In the genomic region with DNA sequence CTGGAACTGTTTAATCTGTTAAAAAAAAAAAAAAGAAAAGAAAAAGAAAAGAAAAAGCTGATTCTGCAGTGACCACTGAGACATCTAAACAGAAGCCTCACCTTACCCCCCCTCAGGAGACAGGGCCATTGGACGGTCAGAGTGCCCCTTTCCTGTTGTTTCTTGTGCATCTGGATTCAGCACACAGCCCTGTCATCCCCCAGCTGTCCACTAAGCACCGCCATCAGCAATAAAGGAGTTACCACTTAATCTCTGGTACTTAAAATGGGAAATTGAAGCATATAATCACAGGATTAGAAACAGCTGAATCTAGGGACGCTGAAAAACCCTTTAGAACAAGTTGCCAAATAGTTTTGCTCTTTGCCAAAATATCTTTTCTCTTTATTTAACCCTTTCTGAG, we compare ENCODE assay signal across 10 cellular contexts.
DNase-seq lines count a peak whose midpoint lies in the region; ATAC-seq, FAIRE-seq and TF ChIP-seq lines count a peak whose summit lies in the region.
"Had no signal": no experiment of that assay in that cellular context is flagged by ENCODE, and none has a peak within 500 bp of the region (broad histone marks: within the 10 kb centered on the region; RNA-seq: fewer than 3 reads in every experiment).

No MANE protein-coding gene starts in this region.

- H3K4me3 ChIP-seq in H1 (ENCODE audit: extremely low read depth in 1 of 4, insufficient read depth in 2 of 4, low read depth in 3 of 4, low read length in 4 of 4): no peak overlapping the region
- H3K4me3 ChIP-seq in pancreas: no peak overlapping the region

- DNase-seq in activated CD4-positive, alpha-beta T cell treated with anti-CD3 and anti-CD28 coated beads, Interleukin-2, amount 10 ng/mL, durations not matched to agents 24 days and 14 days: peak; percentile 53
- DNase-seq in activated CD4-positive, alpha-beta T cell treated with anti-CD3 and anti-CD28 coated beads, Interleukin-2, amount 50 U/mL, for 4 hours: no peak
- DNase-seq in NCI-H82 treated with DMSO at 0.1 percent for 48 hours (lab: John Stamatoyannopoulos, UW; ENCODE audit: unreplicated experiment) (peak; percentile 32), H1 (ENCODE audit: low read depth in 1 of 2, low spot score in 2 of 2) (no peak), pancreas (no peak)
- DNase-seq: activated naive CD8-positive, alpha-beta T cell treated with anti-CD3 and anti-CD28 coated beads, Interleukin-2, amount 10 ng/mL, durations not matched to agents 7 days and 5 days; NCI-H1930 had no signal

- H3K4me2 ChIP-seq in H1 (ENCODE audit: insufficient read depth in 1 of 2, low read depth in 2 of 2, low read length in 2 of 2): no peak overlapping the region

- H3K9me3 Mint-ChIP-seq in activated CD4-positive, alpha-beta T cell treated with anti-CD3 and anti-CD28 coated beads, Interleukin-2, amount 10 ng/mL, durations not matched to agents 24 days and 14 days: no peaks in the 10 kb centered on the region
- H3K9me3 Mint-ChIP-seq: activated naive CD8-positive, alpha-beta T cell treated with anti-CD3 and anti-CD28 coated beads, Interleukin-2, amount 10 ng/mL, durations not matched to agents 7 days and 5 days had no signal

- no peak overlapping the region for H3K56ac ChIP-seq in H1 (replicated peaks; ENCODE audit: insufficient read length, low read depth, low read length)

- POLR2A ChIA-PET in H1 (lab: Charles Lee; ENCODE audit: partially characterized antibody): no interaction called here

- no peak overlapping the region for H3K27ac Mint-ChIP-seq in activated CD4-positive, alpha-beta T cell treated with anti-CD3 and anti-CD28 coated beads, Interleukin-2, amount 10 ng/mL, durations not matched to agents 24 days and 14 days
- H3K27ac Mint-ChIP-seq: activated naive CD8-positive, alpha-beta T cell treated with anti-CD3 and anti-CD28 coated beads, Interleukin-2, amount 10 ng/mL, durations not matched to agents 7 days and 5 days had no signal

- H3K27me3 Mint-ChIP-seq in activated CD4-positive, alpha-beta T cell treated with anti-CD3 and anti-CD28 coated beads, Interleukin-2, amount 10 ng/mL, durations not matched to agents 24 days and 14 days: peaks cover 1% of the 10 kb centered on the region

- H3K14ac ChIP-seq in H1 (ENCODE audit: insufficient read length): no peak overlapping the region

- TF ChIP-seq CTCF in H1 (IDR thresholded peaks at IDR 0.05; ENCODE audit: control extremely low read depth in 1 of 3, insufficient read depth in 1 of 3, low read depth in 1 of 3, low read length in 3 of 3) (peak in 2 of 3 experiments; percentile 5 to 31; a peak in 2 of 4 replicates), pancreas (IDR thresholded peaks at IDR 0.05) (no peak)

- ATAC-seq in pancreas: peak in 3 of 4 donors; percentile 47 to 76 (median 54)
- ATAC-seq in GM21526 (IDR thresholded peaks at IDR 0.05; ENCODE audit: low FRiP score, unreplicated experiment): no peak
- no peak for ATAC-seq in HG02870 (IDR thresholded peaks at IDR 0.05; ENCODE audit: unreplicated experiment)
- ATAC-seq in HG03025 (IDR thresholded peaks at IDR 0.05; ENCODE audit: low FRiP score, unreplicated experiment): no peak

- no peak overlapping the region for H2AK5ac ChIP-seq in H1 (ENCODE audit: low read depth, low read length)

- H2AFZ ChIP-seq in H1 (ENCODE audit: low read length): no peak overlapping the region

- TF ChIP-seq RAD21 in H1 (IDR thresholded peaks at IDR 0.05 in 1 of 2, conservative IDR thresholded peaks at IDR 0.05 in 1 of 2; ENCODE audit: low read depth in 2 of 2, low read length in 2 of 2): 0 out of 4 replicates have a peak, but pooled peaks of 1 of the 2 experiments have one; percentile 14

- H2BK20ac ChIP-seq in H1 (ENCODE audit: low read length): no peak overlapping the region

- H3K36me3 ChIP-seq in H1 (ENCODE audit: control insufficient read depth in 2 of 4, insufficient read depth in 4 of 4, low read length in 3 of 4) (no peaks in the 10 kb centered on the region), pancreas (no peaks in the 10 kb centered on the region)

- H3K79me2 ChIP-seq in H1 (ENCODE audit: control insufficient read depth in 1 of 2, insufficient read depth in 2 of 2, low read length in 2 of 2): no peaks in the 10 kb centered on the region

- H3K18ac ChIP-seq in H1 (ENCODE audit: extremely low read depth, low read length): no peak overlapping the region

- no peak overlapping the region for H3K23ac ChIP-seq in H1 (ENCODE audit: insufficient read length)

- H3K4me1 ChIP-seq in H1 (replicated peaks in 1 of 4; ENCODE audit: control insufficient read depth in 3 of 4, insufficient read depth in 4 of 4, low read length in 3 of 4) (no peaks in the 10 kb centered on the region), pancreas (no peaks in the 10 kb centered on the region)

- H4K91ac ChIP-seq in H1 (replicated peaks; ENCODE audit: insufficient read length, low read length): no peak overlapping the region

- H3K9me3 ChIP-seq in H1 (ENCODE audit: insufficient read depth in 2 of 2, low read depth in 1 of 2, low read length in 1 of 2): no peaks in the 10 kb centered on the region; a peak in 1 of 4 replicates
- H3K9me3 ChIP-seq in pancreas: no peaks in the 10 kb centered on the region

- no peaks in the 10 kb centered on the region for H4K20me1 ChIP-seq in H1 (replicated peaks in 1 of 2; ENCODE audit: control insufficient read depth in 1 of 2, insufficient read depth in 2 of 2, low read length in 2 of 2)

- TF ChIP-seq EP300 in H1 (IDR thresholded peaks at IDR 0.05; ENCODE audit: borderline replicate concordance in 1 of 2, low read depth in 2 of 2, low read length in 2 of 2): no peak

- TF ChIP-seq POLR2A in H1 (IDR thresholded peaks at IDR 0.05; ENCODE audit: control extremely low read depth in 1 of 2, low read depth in 2 of 2, low read length in 2 of 2): no peak

- CTCF ChIA-PET in H1 (lab: Charles Lee; ENCODE audit: partially characterized antibody): interaction anchor here (0.7 to 1.0 kb wide), 2 partner anchors 18 to 135 kb away, joined by 3 read pairs; a partner anchor contains a TSS

- no peak overlapping the region for H3K4ac ChIP-seq in H1 (replicated peaks; ENCODE audit: insufficient read length, low read depth, low read length)

- H2BK15ac ChIP-seq in H1 (ENCODE audit: low read length): no peak overlapping the region

- no peak overlapping the region for H3K4me3 Mint-ChIP-seq in activated CD4-positive, alpha-beta T cell treated with anti-CD3 and anti-CD28 coated beads, Interleukin-2, amount 10 ng/mL, durations not matched to agents 24 days and 14 days
- H3K4me3 Mint-ChIP-seq: activated naive CD8-positive, alpha-beta T cell treated with anti-CD3 and anti-CD28 coated beads, Interleukin-2, amount 10 ng/mL, durations not matched to agents 7 days and 5 days had no signal

- FAIRE-seq in H1 (lab: Jason Lieb, UNC): no peak
- FAIRE-seq in pancreas (lab: Jason Lieb, UNC): no peak

- H3K27me3 ChIP-seq in H1 (replicated peaks in 1 of 4; ENCODE audit: control insufficient read depth in 3 of 4, extremely low read depth in 1 of 4, insufficient read depth in 3 of 4, low read length in 3 of 4) (no peaks in the 10 kb centered on the region; a peak in 1 of 7 replicates), pancreas (no peaks in the 10 kb centered on the region)

- 56% methylated on average over 3 of the region's 3 CpGs; no CpG with 5 or more reads in 1 of the 2 experiments for WGBS in H1 (ENCODE audit: extremely low coverage in 1 of 2, insufficient coverage in 1 of 2, insufficient read length in 1 of 2, insufficient replicate concordance in 2 of 2, low coverage in 1 of 2, low lambda C conversion rate in 2 of 2, missing lambda C conversion rate in 1 of 2), 2 experiments
- 23 to 27% methylated on average over 3 of the region's 3 CpGs for WGBS in pancreas, 2 donors

- intact Hi-C loops in activated CD4-positive, alpha-beta T cell treated with anti-CD3 and anti-CD28 coated beads, Interleukin-2, amount 10 ng/mL, durations not matched to agents 24 days and 14 days (cut with micrococcal nuclease): no loop called here
- intact Hi-C loops in pancreas (cut with DNase I): no loop called here

- H3K36me3 Mint-ChIP-seq in activated CD4-positive, alpha-beta T cell treated with anti-CD3 and anti-CD28 coated beads, Interleukin-2, amount 10 ng/mL, durations not matched to agents 24 days and 14 days (ENCODE audit: low read depth): no peaks in the 10 kb centered on the region
- H3K36me3 Mint-ChIP-seq: activated naive CD8-positive, alpha-beta T cell treated with anti-CD3 and anti-CD28 coated beads, Interleukin-2, amount 10 ng/mL, durations not matched to agents 7 days and 5 days had no signal

- no peaks in the 10 kb centered on the region for H3K23me2 ChIP-seq in H1 (ENCODE audit: low read depth, low read length)

- no peak overlapping the region for H2BK120ac ChIP-seq in H1 (replicated peaks; ENCODE audit: low read depth, low read length)

- no peak overlapping the region for H3K9ac ChIP-seq in H1 (replicated peaks in 1 of 4; ENCODE audit: extremely low read depth in 1 of 4, low read depth in 3 of 4, low read length in 3 of 4)

- no peak overlapping the region for H2BK12ac ChIP-seq in H1 (ENCODE audit: low read depth, low read length)

- H4K5ac ChIP-seq in H1 (ENCODE audit: insufficient read length, low read depth, low read length): no peak overlapping the region

- H4K8ac ChIP-seq in H1 (ENCODE audit: extremely low read depth, insufficient read depth, low read length): no peak overlapping the region

- H3K4me1 Mint-ChIP-seq in activated CD4-positive, alpha-beta T cell treated with anti-CD3 and anti-CD28 coated beads, Interleukin-2, amount 10 ng/mL, durations not matched to agents 24 days and 14 days: peaks cover 9% of the 10 kb centered on the region
- H3K4me1 Mint-ChIP-seq: activated naive CD8-positive, alpha-beta T cell treated with anti-CD3 and anti-CD28 coated beads, Interleukin-2, amount 10 ng/mL, durations not matched to agents 7 days and 5 days had no signal

- no peak overlapping the region for H2BK5ac ChIP-seq in H1 (ENCODE audit: low read depth, low read length)

- no peak overlapping the region for H3K27ac ChIP-seq in H1 (ENCODE audit: low read depth, low read length)
- no peak overlapping the region for H3K27ac ChIP-seq in pancreas

- H3K79me1 ChIP-seq in H1 (ENCODE audit: low read depth, low read length): no peaks in the 10 kb centered on the region

TF ChIP-seq in H1, 55 proteins besides CTCF, POLR2A, EP300 and RAD21 (continues in another document):
- TF ChIP-seq RFX5 (IDR thresholded peaks at IDR 0.05; ENCODE audit: borderline replicate concordance, low read depth, low read length) (no peak), SP1 (IDR thresholded peaks at IDR 0.05; ENCODE audit: low read depth, low read length) (no peak)
- TF ChIP-seq, protein P1, sequence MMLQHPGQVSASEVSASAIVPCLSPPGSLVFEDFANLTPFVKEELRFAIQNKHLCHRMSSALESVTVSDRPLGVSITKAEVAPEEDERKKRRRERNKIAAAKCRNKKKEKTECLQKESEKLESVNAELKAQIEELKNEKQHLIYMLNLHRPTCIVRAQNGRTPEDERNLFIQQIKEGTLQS (IDR thresholded peaks at IDR 0.05; ENCODE audit: insufficient read depth, low read depth, low read length): no peak

Comparison
In these comparisons a context has a peak if more than half of its experiments do, and no peak if none do; other contexts are left out.
1. DNase-seq: peak in activated CD4-positive, alpha-beta T cell treated with anti-CD3 and anti-CD28 coated beads, Interleukin-2, amount 10 ng/mL, durations not matched to agents 24 days and 14 days (single experiment) and NCI-H82 treated with DMSO at 0.1 percent for 48 hours (single experiment); none in activated CD4-positive, alpha-beta T cell treated with anti-CD3 and anti-CD28 coated beads, Interleukin-2, amount 50 U/mL, for 4 hours (0 of 2), H1 (0 of 2) and pancreas (0 of 6).
2. CTCF ChIP-seq: peak in H1 (2 of 3); none in pancreas (0 of 4).
3. ATAC-seq: peak in pancreas (3 of 4); none in GM21526 (single experiment), HG02870 (single experiment) and HG03025 (single experiment).